In genomic region chr17:18002171-18002570, GRCh38 we compare ENCODE assay signal across 18 cellular contexts. TPM values are rescaled to one million over a fixed set of nuclear protein-coding genes. Genes with fewer than 3 reads are reported as not detected.
DNase-seq lines count a peak whose midpoint lies in the region; ATAC-seq lines count a peak whose summit lies in the region.
"Had no signal": no experiment of that assay in that cellular context is flagged by ENCODE, and none has a peak within 500 bp of the region (broad histone marks: within the 10 kb centered on the region; RNA-seq: fewer than 3 reads in every experiment).

No MANE protein-coding gene starts in this region.

- H3K4me1 ChIP-seq in mesenchymal stem cell (ENCODE audit: control insufficient read depth, insufficient read depth, low read depth, low read length) = peaks cover 20% of the 10 kb centered on the region
- H3K4me1 ChIP-seq: A549 had no signal

- H3K27ac ChIP-seq in mesenchymal stem cell (ENCODE audit: low read length, poor library complexity, severe bottlenecking) = no peak overlapping the region
- H3K27ac ChIP-seq: A549, HL-60 had no signal

- no peak overlapping the region for H2BK120ac ChIP-seq in mesenchymal stem cell (ENCODE audit: low read depth, low read length)

- no peak overlapping the region for H2BK5ac ChIP-seq in mesenchymal stem cell (ENCODE audit: low read depth, low read length, poor library complexity, severe bottlenecking)

- H3K36me3 ChIP-seq in mesenchymal stem cell (ENCODE audit: control insufficient read depth in 1 of 2, insufficient read depth in 2 of 2, low read depth in 1 of 2, low read length in 2 of 2) = peaks cover 5 to 10% of the 10 kb centered on the region in 2 experiments

- H3K4ac ChIP-seq in mesenchymal stem cell (ENCODE audit: low read depth in 1 of 2, low read length in 2 of 2) = no peak overlapping the region

- no peak overlapping the region for H3K23ac ChIP-seq in mesenchymal stem cell (ENCODE audit: low read length in 2 of 2)

- DNase-seq in AG20443 (ENCODE audit: low spot score) = peak; percentile 47
- DNase-seq in HCEC 1CT = peak; percentile 52
- peak; percentile 50 for DNase-seq in amniotic epithelial cell (ENCODE audit: low read depth)
- peak; percentile 18 for DNase-seq in mesenchymal stem cell
- no peak for DNase-seq in foreskin melanocyte
- no peak for DNase-seq in HuH-7 (ENCODE audit: low spot score)
- DNase-seq: AML-193; CD4-positive, CD25-positive, alpha-beta regulatory T cell; COR-L47; DMS153; Kasumi-1; MM.1S; NCI-H1092; NCI-H146 had no signal

- no peak overlapping the region for H3K14ac ChIP-seq in mesenchymal stem cell (ENCODE audit: low read length in 2 of 2)

- peak overlapping the region; percentile 9 for H2AK5ac ChIP-seq in mesenchymal stem cell (ENCODE audit: low read length, severe bottlenecking)

- H3K4me2 ChIP-seq in mesenchymal stem cell (ENCODE audit: low read length, poor library complexity, severe bottlenecking) = no peak overlapping the region
- H3K4me2 ChIP-seq: A549 had no signal

- H3K27me3 ChIP-seq in mesenchymal stem cell (ENCODE audit: control insufficient read depth in 1 of 2, insufficient read depth in 1 of 2, low read length in 2 of 2) = no peaks in the 10 kb centered on the region

- H2BK15ac ChIP-seq in mesenchymal stem cell (ENCODE audit: low read depth, poor library complexity, severe bottlenecking) = no peak overlapping the region

- no peak overlapping the region for H2AFZ ChIP-seq in mesenchymal stem cell (ENCODE audit: low read depth, low read length)

- no peak overlapping the region for H3K9ac ChIP-seq in mesenchymal stem cell (ENCODE audit: low read length)

- no peak overlapping the region for H4K91ac ChIP-seq in mesenchymal stem cell (ENCODE audit: low read length)

- no peak overlapping the region for H2BK12ac ChIP-seq in mesenchymal stem cell (ENCODE audit: low read length in 2 of 2)

- H3K4me3 ChIP-seq in mesenchymal stem cell (ENCODE audit: insufficient read depth in 1 of 2, low read depth in 1 of 2, low read length in 2 of 2) = no peak overlapping the region
- H3K4me3 ChIP-seq: A549 had no signal

- ATAC-seq in GM21786 (IDR thresholded peaks at IDR 0.05; ENCODE audit: unreplicated experiment) = no peak
- ATAC-seq: A549, Right ventricle myocardium inferior had no signal

- H3K9me3 ChIP-seq in mesenchymal stem cell (ENCODE audit: control insufficient read depth, low read length) = no peaks in the 10 kb centered on the region
- H3K9me3 ChIP-seq: A549 had no signal

- WGBS in mesenchymal stem cell = 95% methylated on average over 2 of the region's 2 CpGs

- no peaks in the 10 kb centered on the region for H3K79me1 ChIP-seq in mesenchymal stem cell (replicated peaks; ENCODE audit: low read length, poor library complexity, severe bottlenecking)

- no peak overlapping the region for H3K18ac ChIP-seq in mesenchymal stem cell (ENCODE audit: low read depth in 1 of 2, low read length in 2 of 2)

- no peak overlapping the region for H4K8ac ChIP-seq in mesenchymal stem cell (ENCODE audit: low read length)

RNA-seq across cellular contexts. Expression of gene DRC3, which starts 29.5 kb away (rescaled TPM):
- 0.23 TPM for polyA plus RNA-seq in mesenchymal stem cell (2013, experiment 1 of 2)
- 0.25 TPM for polyA plus RNA-seq in mesenchymal stem cell (2013, experiment 2 of 2)
- polyA plus RNA-seq: CD4-positive, CD25-positive, alpha-beta regulatory T cell had no signal

RNA-seq across cellular contexts. Expression of gene TOM1L2, which starts 30.0 kb away (rescaled TPM):
- 40.1 TPM for polyA plus RNA-seq in mesenchymal stem cell (2013, experiment 1 of 2)
- polyA plus RNA-seq in mesenchymal stem cell (2013, experiment 2 of 2) = 35.1 TPM

RNA-seq across cellular contexts. Expression of gene ATPAF2, which starts 36.8 kb away (rescaled TPM):
- polyA plus RNA-seq in mesenchymal stem cell (2013, experiment 1 of 2) = 13.9 TPM
- polyA plus RNA-seq in mesenchymal stem cell (2013, experiment 2 of 2) = 12.1 TPM

RNA-seq across cellular contexts. Expression of gene GID4, which starts 37.0 kb away (rescaled TPM):
- 7.1 TPM for polyA plus RNA-seq in mesenchymal stem cell (2013, experiment 1 of 2)
- 7.2 TPM for polyA plus RNA-seq in mesenchymal stem cell (2013, experiment 2 of 2)

Comparison
In these comparisons a context has a peak if more than half of its experiments do, and no peak if none do; other contexts are left out.
1. DNase-seq: peak in AG20443 (single experiment), HCEC 1CT (single experiment), amniotic epithelial cell (single experiment) and mesenchymal stem cell (single experiment); none in foreskin melanocyte (single experiment) and HuH-7 (single experiment).